8 cellular contexts compared by ENCODE assay signal in genomic region chr3:149180057-149180573, GRCh38. TPM values are rescaled to one million over a fixed set of nuclear protein-coding genes. Genes with fewer than 3 reads are reported as not detected.
DNase-seq lines count a peak whose midpoint lies in the region; ATAC-seq, FAIRE-seq and TF ChIP-seq lines count a peak whose summit lies in the region.

No MANE protein-coding gene starts in this region.

- no peaks in the 10 kb centered on the region for H3K9me3 Mint-ChIP-seq in HFFc6
- no peaks in the 10 kb centered on the region for H3K9me3 Mint-ChIP-seq in stimulated activated effector memory CD8-positive, alpha-beta T cell treated with anti-CD3 and anti-CD28 coated beads, Interleukin-12 subunit alpha, Interleukin-12 subunit beta, amount 100 ng/mL, for 72 hours

- peak; percentile 98 for DNase-seq in HFFc6
- peak; percentile 90 for DNase-seq in left cardiac atrium
- no peak for DNase-seq in stimulated activated effector memory CD8-positive, alpha-beta T cell treated with anti-CD3 and anti-CD28 coated beads, Interleukin-12 subunit alpha, Interleukin-12 subunit beta, amount 100 ng/mL, for 72 hours (ENCODE audit: low spot score in 2 of 2)
- DNase-seq in NCI-H345 (lab: John Stamatoyannopoulos, UW): no peak
- DNase-seq in stimulated activated CD4-positive, alpha-beta T cell treated with anti-CD3 and anti-CD28 coated beads, Interleukin-2, amount 100 ng/mL, for 48 hours: no peak
- no peak for DNase-seq in stimulated activated CD4-positive, alpha-beta T cell treated with anti-CD3 and anti-CD28 coated beads, Interleukin-1b, Interleukin-23, amount 100 ng/mL, for 48 hours

- H3K36me3 Mint-ChIP-seq in HFFc6 (ENCODE audit: low read depth): peaks cover 13% of the 10 kb centered on the region
- peaks cover 8% of the 10 kb centered on the region for H3K36me3 Mint-ChIP-seq in stimulated activated effector memory CD8-positive, alpha-beta T cell treated with anti-CD3 and anti-CD28 coated beads, Interleukin-12 subunit alpha, Interleukin-12 subunit beta, amount 100 ng/mL, for 72 hours

- no peaks in the 10 kb centered on the region for H3K27me3 Mint-ChIP-seq in HFFc6 (ENCODE audit: insufficient read depth)

- intact Hi-C loops in left cardiac atrium (cut with DNase I): loop anchor here in 1 of 2 donors (10.0 kb wide), 1 partner anchor 65 kb away; no protein-coding TSS in a partner anchor

- H3K4me3 Mint-ChIP-seq in HFFc6: no peak overlapping the region
- no peak overlapping the region for H3K4me3 Mint-ChIP-seq in stimulated activated effector memory CD8-positive, alpha-beta T cell treated with anti-CD3 and anti-CD28 coated beads, Interleukin-12 subunit alpha, Interleukin-12 subunit beta, amount 100 ng/mL, for 72 hours

- peaks cover under 1% of the 10 kb centered on the region for H3K4me1 Mint-ChIP-seq in HFFc6 (ENCODE audit: low read depth)
- H3K4me1 Mint-ChIP-seq in stimulated activated effector memory CD8-positive, alpha-beta T cell treated with anti-CD3 and anti-CD28 coated beads, Interleukin-12 subunit alpha, Interleukin-12 subunit beta, amount 100 ng/mL, for 72 hours: peaks cover 3% of the 10 kb centered on the region

- ATAC-seq in left cardiac atrium (peak; percentile 94 to 99), GM19023 (IDR thresholded peaks at IDR 0.05; ENCODE audit: unreplicated experiment) (no peak)
- peak; percentile 70 for ATAC-seq in stimulated activated effector memory CD8-positive, alpha-beta T cell treated with anti-CD3 and anti-CD28 coated beads, Interleukin-12 subunit alpha, Interleukin-12 subunit beta, amount 100 ng/mL, for 72 hours

- no peak for TF ChIP-seq CTCF in HFFc6 (IDR thresholded peaks at IDR 0.05)

- peak; percentile 48 for FAIRE-seq in TTC549 (lab: Jason Lieb, UNC)

- no peak overlapping the region for H3K27ac Mint-ChIP-seq in HFFc6
- H3K27ac Mint-ChIP-seq in stimulated activated effector memory CD8-positive, alpha-beta T cell treated with anti-CD3 and anti-CD28 coated beads, Interleukin-12 subunit alpha, Interleukin-12 subunit beta, amount 100 ng/mL, for 72 hours: no peak overlapping the region

RNA-seq across cellular contexts. Expression of gene CP, which starts 41.5 kb away (rescaled TPM):
- total RNA-seq in HFFc6 (2021; fragmentation: NEBNext Ultra II Directional; extraction: Animal tissue kit (Norgen Biotek cat#: 25700)): not detected
- 10 to 100 TPM; 13.9 to 35.6 TPM for total RNA-seq in left cardiac atrium

RNA-seq across cellular contexts. Expression of gene HPS3, which starts 50.7 kb away (rescaled TPM):
- total RNA-seq in HFFc6 (2021; fragmentation: NEBNext Ultra II Directional; extraction: Animal tissue kit (Norgen Biotek cat#: 25700)): 10 to 100 TPM; 15.6 to 24.8 (median 20.7) TPM
- total RNA-seq in left cardiac atrium: 1 to 10 TPM; 7.7 to 9.7 TPM

Comparison
In these comparisons a context has a peak if more than half of its experiments do, and no peak if none do; other contexts are left out.
1. DNase-seq: peak in HFFc6 (single experiment) and left cardiac atrium (single experiment); none in stimulated activated effector memory CD8-positive, alpha-beta T cell treated with anti-CD3 and anti-CD28 coated beads, Interleukin-12 subunit alpha, Interleukin-12 subunit beta, amount 100 ng/mL, for 72 hours (0 of 2), NCI-H345 (single experiment), stimulated activated CD4-positive, alpha-beta T cell treated with anti-CD3 and anti-CD28 coated beads, Interleukin-2, amount 100 ng/mL, for 48 hours (0 of 2) and stimulated activated CD4-positive, alpha-beta T cell treated with anti-CD3 and anti-CD28 coated beads, Interleukin-1b, Interleukin-23, amount 100 ng/mL, for 48 hours (single experiment).
2. RNA of gene CP, which starts 41.5 kb away (total RNA-seq): 13.9 to 35.6 TPM in left cardiac atrium; not detected in HFFc6; every median in the first group is over 10 times any median in the second.